15 cellular contexts compared by ENCODE assay signal in genomic region chr15:69403611-69404010, GRCh38. TPM values are rescaled to one million over a fixed set of nuclear protein-coding genes. Genes with fewer than 3 reads are reported as not detected.
A peak's percentile ranks its signal among the peaks of the same experiment; 100 is the strongest.
DNase-seq lines count a peak whose midpoint lies in the region; ATAC-seq and TF ChIP-seq lines count a peak whose summit lies in the region.
"Had no signal": no experiment of that assay in that cellular context is flagged by ENCODE, and none has a peak within 500 bp of the region (broad histone marks: within the 10 kb centered on the region; RNA-seq: fewer than 3 reads in every experiment).

No MANE protein-coding gene starts in this region.

- H3K36me3 Mint-ChIP-seq in endodermal cell (ENCODE audit: low read depth) = peaks cover 43% of the 10 kb centered on the region

- no peak overlapping the region for H3K4me3 ChIP-seq in AG04449 (ENCODE audit: low read depth, low read length)
- no peak overlapping the region for H3K4me3 ChIP-seq in astrocyte of the cerebellum (ENCODE audit: low read depth, low read length)
- no peak overlapping the region for H3K4me3 ChIP-seq in endodermal cell (ENCODE audit: low read length)
- H3K4me3 ChIP-seq: BLaER1 treated with 17β-estradiol and CSF1 and Interleukin-3, amounts not matched to agents 10 nM and 100 nM had no signal

- in situ Hi-C loops in astrocyte of the cerebellum (cut with HindIII; ENCODE audit: low sequenced_read_pairs) = no loop called here

- H3K9me3 Mint-ChIP-seq in endodermal cell = no peaks in the 10 kb centered on the region
- no peaks in the 10 kb centered on the region for H3K9me3 Mint-ChIP-seq in stimulated activated naive CD8-positive, alpha-beta T cell treated with anti-CD3 and anti-CD28 coated beads, Interleukin-15, amount 100 ng/mL, for 72 hours
- H3K9me3 Mint-ChIP-seq: central memory CD8-positive, alpha-beta T cell; neural crest cell; T-helper 1 cell treated with Interleukin-12 subunit alpha and Interleukin-12 subunit beta and Interleukin-4 antibody, amounts not matched to agents 30 μg/mL and 1 μg/mL, for 36 hours had no signal

- DNase-seq in AG04449 (ENCODE audit: low read depth, low spot score) = peak; percentile 72
- peak; percentile 84 for DNase-seq in HS-27A (ENCODE audit: low read depth)
- peak; percentile 80 for DNase-seq in astrocyte of the cerebellum (ENCODE audit: low read depth)
- DNase-seq in inferior parietal cortex (ENCODE audit: extremely low spot score) = peak; percentile 21
- DNase-seq in endodermal cell = no peak
- DNase-seq in stimulated activated naive CD8-positive, alpha-beta T cell treated with anti-CD3 and anti-CD28 coated beads, Interleukin-15, amount 100 ng/mL, for 72 hours = no peak
- no peak for DNase-seq in DMS153 treated with DMSO at 0.1 percent for 48 hours (lab: John Stamatoyannopoulos, UW; ENCODE audit: unreplicated experiment)
- DNase-seq: activated effector memory CD4-positive, alpha-beta T cell treated with Interleukin-2 at 50 U/mL for 16 hours; foreskin melanocyte; NCI-H146 had no signal

- POLR2A ChIA-PET in AG04449 (lab: Yijun Ruan, JAX) = interaction anchor here (0.6 to 1.4 kb wide), 4 partner anchors 11 to 698 kb away, joined by 3 to 13 read pairs (median 7); partner anchors contain the start of genes GLCE, KIF23 and RPLP1

- no peak overlapping the region for H3K27ac Mint-ChIP-seq in endodermal cell
- no peak overlapping the region for H3K27ac Mint-ChIP-seq in stimulated activated naive CD8-positive, alpha-beta T cell treated with anti-CD3 and anti-CD28 coated beads, Interleukin-15, amount 100 ng/mL, for 72 hours
- H3K27ac Mint-ChIP-seq: T-helper 1 cell treated with Interleukin-12 subunit alpha and Interleukin-12 subunit beta and Interleukin-4 antibody, amounts not matched to agents 30 μg/mL and 1 μg/mL, for 36 hours had no signal

- no peak overlapping the region for H3K9ac ChIP-seq in endodermal cell (ENCODE audit: extremely low read depth, low read length, poor library complexity, severe bottlenecking)
- H3K9ac ChIP-seq: BLaER1 treated with 17β-estradiol and CSF1 and Interleukin-3, amounts not matched to agents 10 nM and 100 nM had no signal

- H3K36me3 ChIP-seq in endodermal cell (ENCODE audit: control insufficient read depth, insufficient read depth, low read length) = peaks cover 73% of the 10 kb centered on the region
- H3K36me3 ChIP-seq: BLaER1 treated with 17β-estradiol and CSF1 and Interleukin-3, amounts not matched to agents 10 nM and 100 nM had no signal

- TF ChIP-seq CTCF in AG04449 (IDR thresholded peaks at IDR 0.05; ENCODE audit: insufficient read depth, low read length, missing control alignments) (no peak), astrocyte of the cerebellum (IDR thresholded peaks at IDR 0.05; ENCODE audit: low read depth, low read length, missing control alignments) (no peak), endodermal cell (conservative IDR thresholded peaks at IDR 0.05) (no peak)

- H3K27me3 Mint-ChIP-seq in endodermal cell (ENCODE audit: insufficient read depth) = no peaks in the 10 kb centered on the region
- peaks cover 7% of the 10 kb centered on the region for H3K27me3 Mint-ChIP-seq in stimulated activated naive CD8-positive, alpha-beta T cell treated with anti-CD3 and anti-CD28 coated beads, Interleukin-15, amount 100 ng/mL, for 72 hours
- H3K27me3 Mint-ChIP-seq: central memory CD8-positive, alpha-beta T cell had no signal

- no peak for ATAC-seq in GM21360 (IDR thresholded peaks at IDR 0.05; ENCODE audit: unreplicated experiment)
- ATAC-seq in stimulated activated naive CD8-positive, alpha-beta T cell treated with anti-CD3 and anti-CD28 coated beads, Interleukin-15, amount 100 ng/mL, for 72 hours = no peak

- no peak overlapping the region for H3K4me3 Mint-ChIP-seq in endodermal cell
- no peak overlapping the region for H3K4me3 Mint-ChIP-seq in stimulated activated naive CD8-positive, alpha-beta T cell treated with anti-CD3 and anti-CD28 coated beads, Interleukin-15, amount 100 ng/mL, for 72 hours
- H3K4me3 Mint-ChIP-seq: central memory CD8-positive, alpha-beta T cell; neural crest cell; T-helper 1 cell treated with Interleukin-12 subunit alpha and Interleukin-12 subunit beta and Interleukin-4 antibody, amounts not matched to agents 30 μg/mL and 1 μg/mL, for 36 hours had no signal

- CTCF ChIA-PET in AG04449 (lab: Yijun Ruan, JAX) = interaction anchor here (1.2 to 4.8 kb wide), 4 partner anchors 9 to 60 kb away, joined by 3 to 59 read pairs (median 8); no protein-coding TSS in a partner anchor

- H3K4me1 ChIP-seq in endodermal cell (ENCODE audit: control insufficient read depth, insufficient read depth, low read length) = no peaks in the 10 kb centered on the region

- H3K27me3 ChIP-seq in endodermal cell (ENCODE audit: control insufficient read depth, insufficient read depth, low read length, poor library complexity, severe bottlenecking) = no peaks in the 10 kb centered on the region
- H3K27me3 ChIP-seq: BLaER1 treated with 17β-estradiol and CSF1 and Interleukin-3, amounts not matched to agents 10 nM and 100 nM had no signal

- 90 to 95% methylated on average over 2 to 3 of the region's 3 CpGs for WGBS in endodermal cell (ENCODE audit: insufficient coverage in 1 of 2, insufficient read length in 1 of 2), 2 experiments

- H3K9me3 ChIP-seq in endodermal cell (ENCODE audit: control insufficient read depth, low read length) = no peaks in the 10 kb centered on the region
- H3K9me3 ChIP-seq: BLaER1 treated with 17β-estradiol and CSF1 and Interleukin-3, amounts not matched to agents 10 nM and 100 nM had no signal

- no peaks in the 10 kb centered on the region for H3K4me1 Mint-ChIP-seq in endodermal cell
- H3K4me1 Mint-ChIP-seq in stimulated activated naive CD8-positive, alpha-beta T cell treated with anti-CD3 and anti-CD28 coated beads, Interleukin-15, amount 100 ng/mL, for 72 hours = peaks cover 15% of the 10 kb centered on the region
- H3K4me1 Mint-ChIP-seq: central memory CD8-positive, alpha-beta T cell; neural crest cell had no signal

- H3K27ac ChIP-seq in endodermal cell (ENCODE audit: low read depth, low read length) = no peak overlapping the region
- H3K27ac ChIP-seq: BLaER1 treated with 17β-estradiol and CSF1 and Interleukin-3, amounts not matched to agents 10 nM and 100 nM had no signal

RNA-seq across cellular contexts. Expression of gene KIF23, which starts 10.5 kb away (rescaled TPM):
- 10 to 100 TPM; 53.4 to 82.6 TPM for total RNA-seq in endodermal cell
- polyA plus RNA-seq in endodermal cell (2013, experiment 1 of 2) = 58.7 TPM
- polyA plus RNA-seq in endodermal cell (2013, experiment 2 of 2) = 62.1 TPM

RNA-seq across cellular contexts. Expression of gene RPLP1, which starts 49.0 kb away (rescaled TPM):
- 1,000 to 10,000 TPM; 1,560 to 1,563 TPM for total RNA-seq in endodermal cell
- 2,242 TPM for polyA plus RNA-seq in endodermal cell (2013, experiment 1 of 2)
- polyA plus RNA-seq in endodermal cell (2013, experiment 2 of 2) = 2,014 TPM

Comparison
In these comparisons a context has a peak if more than half of its experiments do, and no peak if none do; other contexts are left out.
1. DNase-seq: peak in AG04449 (single experiment), HS-27A (single experiment), astrocyte of the cerebellum (single experiment) and inferior parietal cortex (single experiment); none in endodermal cell (single experiment), stimulated activated naive CD8-positive, alpha-beta T cell treated with anti-CD3 and anti-CD28 coated beads, Interleukin-15, amount 100 ng/mL, for 72 hours (0 of 2) and DMS153 treated with DMSO at 0.1 percent for 48 hours (single experiment).